1 cellular context compared by ENCODE assay signal in the genomic region with DNA sequence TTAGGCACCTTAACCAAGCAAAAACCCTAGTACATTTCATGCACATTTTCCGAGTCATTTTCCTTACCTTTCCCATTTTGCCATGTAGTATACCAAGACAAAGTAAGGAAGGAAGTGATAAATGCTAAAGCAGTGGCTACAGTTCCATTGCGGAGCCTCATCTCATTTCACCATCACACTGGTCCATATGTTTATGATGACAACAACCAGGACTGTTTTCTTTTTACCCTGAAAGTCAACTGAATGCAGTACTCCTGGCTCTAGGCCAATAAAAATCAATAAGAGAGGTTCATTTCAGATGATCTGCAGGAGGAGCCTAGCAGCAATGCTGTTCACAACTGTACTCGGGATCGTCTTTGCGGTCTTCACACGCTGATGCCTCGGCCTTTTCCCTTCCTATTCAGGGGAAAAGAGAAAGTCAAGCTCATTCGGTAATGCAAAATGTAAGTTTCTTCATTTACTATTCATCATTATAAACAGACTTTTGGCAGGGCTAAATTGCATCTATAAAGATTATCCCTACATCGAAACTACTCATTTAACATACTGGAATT.
TF ChIP-seq lines count a peak whose summit lies in the region.

No MANE protein-coding gene starts in this region.

TF ChIP-seq in HepG2, 621 proteins besides CTCF, POLR2A, EP300 and RAD21 (continued from another document):
- TF ChIP-seq, protein P1, sequence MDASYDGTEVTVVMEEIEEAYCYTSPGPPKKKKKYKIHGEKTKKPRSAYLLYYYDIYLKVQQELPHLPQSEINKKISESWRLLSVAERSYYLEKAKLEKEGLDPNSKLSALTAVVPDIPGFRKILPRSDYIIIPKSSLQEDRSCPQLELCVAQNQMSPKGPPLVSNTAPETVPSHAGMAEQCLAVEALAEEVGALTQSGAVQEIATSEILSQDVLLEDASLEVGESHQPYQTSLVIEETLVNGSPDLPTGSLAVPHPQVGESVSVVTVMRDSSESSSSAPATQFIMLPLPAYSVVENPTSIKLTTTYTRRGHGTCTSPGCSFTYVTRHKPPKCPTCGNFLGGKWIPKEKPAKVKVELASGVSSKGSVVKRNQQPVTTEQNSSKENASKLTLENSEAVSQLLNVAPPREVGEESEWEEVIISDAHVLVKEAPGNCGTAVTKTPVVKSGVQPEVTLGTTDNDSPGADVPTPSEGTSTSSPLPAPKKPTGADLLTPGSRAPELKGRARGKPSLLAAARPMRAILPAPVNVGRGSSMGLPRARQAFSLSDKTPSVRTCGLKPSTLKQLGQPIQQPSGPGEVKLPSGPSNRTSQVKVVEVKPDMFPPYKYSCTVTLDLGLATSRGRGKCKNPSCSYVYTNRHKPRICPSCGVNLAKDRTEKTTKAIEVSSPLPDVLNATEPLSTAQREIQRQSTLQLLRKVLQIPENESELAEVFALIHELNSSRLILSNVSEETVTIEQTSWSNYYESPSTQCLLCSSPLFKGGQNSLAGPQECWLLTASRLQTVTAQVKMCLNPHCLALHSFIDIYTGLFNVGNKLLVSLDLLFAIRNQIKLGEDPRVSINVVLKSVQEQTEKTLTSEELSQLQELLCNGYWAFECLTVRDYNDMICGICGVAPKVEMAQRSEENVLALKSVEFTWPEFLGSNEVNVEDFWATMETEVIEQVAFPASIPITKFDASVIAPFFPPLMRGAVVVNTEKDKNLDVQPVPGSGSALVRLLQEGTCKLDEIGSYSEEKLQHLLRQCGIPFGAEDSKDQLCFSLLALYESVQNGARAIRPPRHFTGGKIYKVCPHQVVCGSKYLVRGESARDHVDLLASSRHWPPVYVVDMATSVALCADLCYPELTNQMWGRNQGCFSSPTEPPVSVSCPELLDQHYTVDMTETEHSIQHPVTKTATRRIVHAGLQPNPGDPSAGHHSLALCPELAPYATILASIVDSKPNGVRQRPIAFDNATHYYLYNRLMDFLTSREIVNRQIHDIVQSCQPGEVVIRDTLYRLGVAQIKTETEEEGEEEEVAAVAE (CRISPR knock-in tag; IDR thresholded peaks at IDR 0.05; ENCODE audit: borderline replicate concordance) = no peak
- TF ChIP-seq HDAC2 (CRISPR knock-in tag; IDR thresholded peaks at IDR 0.05) (0 out of 2 replicates have a peak, but pooled peaks have one; percentile 18), ZNF775 (CRISPR knock-in tag; IDR thresholded peaks at IDR 0.05; ENCODE audit: borderline replicate concordance) (no peak), ONECUT2 (CRISPR knock-in tag; IDR thresholded peaks at IDR 0.05) (0 out of 2 replicates have a peak, but pooled peaks have one; percentile 41), PRPF4 (IDR thresholded peaks at IDR 0.05; ENCODE audit: low read depth, low read length, poor library complexity, severe bottlenecking) (peak; percentile 57), RBM22 (optimal IDR thresholded peaks at IDR 0.05; ENCODE audit: low read length) (peak; percentile 44)
- TF ChIP-seq, protein P2, sequence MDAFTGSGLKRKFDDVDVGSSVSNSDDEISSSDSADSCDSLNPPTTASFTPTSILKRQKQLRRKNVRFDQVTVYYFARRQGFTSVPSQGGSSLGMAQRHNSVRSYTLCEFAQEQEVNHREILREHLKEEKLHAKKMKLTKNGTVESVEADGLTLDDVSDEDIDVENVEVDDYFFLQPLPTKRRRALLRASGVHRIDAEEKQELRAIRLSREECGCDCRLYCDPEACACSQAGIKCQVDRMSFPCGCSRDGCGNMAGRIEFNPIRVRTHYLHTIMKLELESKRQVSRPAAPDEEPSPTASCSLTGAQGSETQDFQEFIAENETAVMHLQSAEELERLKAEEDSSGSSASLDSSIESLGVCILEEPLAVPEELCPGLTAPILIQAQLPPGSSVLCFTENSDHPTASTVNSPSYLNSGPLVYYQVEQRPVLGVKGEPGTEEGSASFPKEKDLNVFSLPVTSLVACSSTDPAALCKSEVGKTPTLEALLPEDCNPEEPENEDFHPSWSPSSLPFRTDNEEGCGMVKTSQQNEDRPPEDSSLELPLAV (CRISPR knock-in tag; conservative IDR thresholded peaks at IDR 0.05; ENCODE audit: low read depth) = no peak
- TF ChIP-seq, protein P3, sequence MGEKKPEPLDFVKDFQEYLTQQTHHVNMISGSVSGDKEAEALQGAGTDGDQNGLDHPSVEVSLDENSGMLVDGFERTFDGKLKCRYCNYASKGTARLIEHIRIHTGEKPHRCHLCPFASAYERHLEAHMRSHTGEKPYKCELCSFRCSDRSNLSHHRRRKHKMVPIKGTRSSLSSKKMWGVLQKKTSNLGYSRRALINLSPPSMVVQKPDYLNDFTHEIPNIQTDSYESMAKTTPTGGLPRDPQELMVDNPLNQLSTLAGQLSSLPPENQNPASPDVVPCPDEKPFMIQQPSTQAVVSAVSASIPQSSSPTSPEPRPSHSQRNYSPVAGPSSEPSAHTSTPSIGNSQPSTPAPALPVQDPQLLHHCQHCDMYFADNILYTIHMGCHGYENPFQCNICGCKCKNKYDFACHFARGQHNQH (CRISPR knock-in tag; IDR thresholded peaks at IDR 0.05) = no peak
- TF ChIP-seq, protein P4, sequence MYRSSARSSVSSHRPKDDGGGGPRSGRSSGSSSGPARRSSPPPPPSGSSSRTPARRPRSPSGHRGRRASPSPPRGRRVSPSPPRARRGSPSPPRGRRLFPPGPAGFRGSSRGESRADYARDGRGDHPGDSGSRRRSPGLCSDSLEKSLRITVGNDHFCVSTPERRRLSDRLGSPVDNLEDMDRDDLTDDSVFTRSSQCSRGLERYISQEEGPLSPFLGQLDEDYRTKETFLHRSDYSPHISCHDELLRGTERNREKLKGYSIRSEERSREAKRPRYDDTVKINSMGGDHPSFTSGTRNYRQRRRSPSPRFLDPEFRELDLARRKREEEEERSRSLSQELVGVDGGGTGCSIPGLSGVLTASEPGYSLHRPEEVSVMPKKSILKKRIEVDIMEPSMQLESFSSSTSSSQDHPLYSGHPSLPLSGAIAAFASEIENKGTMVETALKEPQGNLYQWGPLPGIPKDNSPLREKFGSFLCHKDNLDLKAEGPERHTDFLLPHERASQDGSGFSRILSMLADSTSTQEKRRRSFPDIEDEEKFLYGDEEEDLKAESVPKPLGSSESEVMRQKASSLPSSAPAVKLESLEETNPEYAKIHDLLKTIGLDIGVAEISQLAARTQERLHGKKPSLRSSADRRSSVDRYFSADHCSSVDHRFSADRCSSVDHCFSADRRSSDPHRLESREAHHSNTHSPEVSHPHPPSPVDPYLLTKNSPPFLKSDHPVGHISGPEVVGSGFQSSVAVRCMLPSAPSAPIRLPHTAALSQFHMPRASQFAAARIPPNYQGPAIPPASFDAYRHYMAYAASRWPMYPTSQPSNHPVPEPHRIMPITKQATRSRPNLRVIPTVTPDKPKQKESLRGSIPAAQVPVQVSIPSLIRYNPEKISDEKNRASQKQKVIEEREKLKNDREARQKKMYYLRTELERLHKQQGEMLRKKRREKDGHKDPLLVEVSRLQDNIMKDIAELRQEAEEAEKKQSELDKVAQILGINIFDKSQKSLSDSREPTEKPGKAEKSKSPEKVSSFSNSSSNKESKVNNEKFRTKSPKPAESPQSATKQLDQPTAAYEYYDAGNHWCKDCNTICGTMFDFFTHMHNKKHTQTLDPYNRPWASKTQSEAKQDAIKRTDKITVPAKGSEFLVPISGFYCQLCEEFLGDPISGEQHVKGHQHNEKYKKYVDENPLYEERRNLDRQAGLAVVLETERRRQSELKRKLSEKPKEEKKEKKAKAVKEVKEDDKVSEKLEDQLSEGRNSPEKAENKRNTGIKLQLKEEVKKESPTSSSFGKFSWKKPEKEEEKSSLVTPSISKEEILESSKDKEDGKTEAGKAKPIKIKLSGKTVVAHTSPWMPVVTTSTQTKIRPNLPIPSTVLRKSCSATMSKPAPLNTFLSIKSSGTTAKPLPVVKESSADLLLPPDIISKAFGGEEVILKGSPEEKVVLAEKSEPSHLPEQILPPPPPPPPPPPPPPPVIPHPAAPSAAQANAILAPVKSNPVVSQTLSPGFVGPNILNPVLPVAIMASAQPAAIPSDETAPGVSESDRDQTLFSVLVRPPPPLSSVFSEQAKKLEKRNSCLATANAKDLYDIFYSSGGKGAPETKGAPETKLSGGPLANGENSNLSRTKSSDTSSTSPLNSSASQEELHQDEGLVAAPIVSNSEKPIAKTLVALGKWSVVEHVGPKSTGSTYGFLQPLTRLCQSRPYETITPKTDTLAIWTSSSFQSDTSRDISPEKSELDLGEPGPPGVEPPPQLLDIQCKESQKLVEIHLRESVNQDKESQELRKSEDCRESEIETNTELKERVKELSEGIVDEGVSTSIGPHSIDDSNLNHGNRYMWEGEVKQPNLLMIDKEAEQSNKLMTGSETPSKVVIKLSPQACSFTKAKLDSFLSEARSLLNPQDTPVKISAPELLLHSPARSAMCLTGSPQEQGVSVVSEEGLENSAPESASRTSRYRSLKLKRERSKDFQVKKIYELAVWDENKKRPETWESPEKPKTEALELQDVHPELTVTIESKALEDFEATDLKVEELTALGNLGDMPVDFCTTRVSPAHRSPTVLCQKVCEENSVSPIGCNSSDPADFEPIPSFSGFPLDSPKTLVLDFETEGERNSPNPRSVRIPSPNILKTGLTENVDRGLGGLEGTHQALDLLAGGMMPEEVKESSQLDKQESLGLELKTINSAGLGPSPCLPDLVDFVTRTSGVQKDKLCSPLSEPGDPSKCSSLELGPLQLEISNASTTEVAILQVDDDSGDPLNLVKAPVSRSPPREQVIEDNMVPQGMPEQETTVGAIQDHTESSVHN (CRISPR knock-in tag; IDR thresholded peaks at IDR 0.05) = no peak
